In the genomic region with DNA sequence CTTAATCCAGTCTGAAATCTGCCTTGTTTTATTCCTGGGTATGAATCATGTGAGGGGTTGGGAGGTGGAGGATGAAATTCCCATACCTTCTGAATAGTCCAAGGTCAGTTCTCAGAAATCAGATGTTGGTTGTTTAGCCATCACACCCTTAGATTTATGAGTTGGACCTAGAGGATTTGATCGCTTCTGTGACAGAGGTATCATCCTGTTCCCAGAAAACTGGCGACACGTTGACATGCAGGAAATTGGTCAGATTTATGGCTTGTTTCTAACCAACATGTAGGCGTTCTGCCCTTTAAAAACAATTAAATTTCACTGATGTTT, we compare ENCODE assay signal across 1 cellular context.
TF ChIP-seq lines count a peak whose summit lies in the region.

No MANE protein-coding gene starts in this region.

TF ChIP-seq in SK-N-SH treated with all-trans-retinoic acid at 6 μM for 48 hours, 23 proteins besides CTCF, POLR2A, EP300 and RAD21 (continued from another document):
- TF ChIP-seq, protein P1, sequence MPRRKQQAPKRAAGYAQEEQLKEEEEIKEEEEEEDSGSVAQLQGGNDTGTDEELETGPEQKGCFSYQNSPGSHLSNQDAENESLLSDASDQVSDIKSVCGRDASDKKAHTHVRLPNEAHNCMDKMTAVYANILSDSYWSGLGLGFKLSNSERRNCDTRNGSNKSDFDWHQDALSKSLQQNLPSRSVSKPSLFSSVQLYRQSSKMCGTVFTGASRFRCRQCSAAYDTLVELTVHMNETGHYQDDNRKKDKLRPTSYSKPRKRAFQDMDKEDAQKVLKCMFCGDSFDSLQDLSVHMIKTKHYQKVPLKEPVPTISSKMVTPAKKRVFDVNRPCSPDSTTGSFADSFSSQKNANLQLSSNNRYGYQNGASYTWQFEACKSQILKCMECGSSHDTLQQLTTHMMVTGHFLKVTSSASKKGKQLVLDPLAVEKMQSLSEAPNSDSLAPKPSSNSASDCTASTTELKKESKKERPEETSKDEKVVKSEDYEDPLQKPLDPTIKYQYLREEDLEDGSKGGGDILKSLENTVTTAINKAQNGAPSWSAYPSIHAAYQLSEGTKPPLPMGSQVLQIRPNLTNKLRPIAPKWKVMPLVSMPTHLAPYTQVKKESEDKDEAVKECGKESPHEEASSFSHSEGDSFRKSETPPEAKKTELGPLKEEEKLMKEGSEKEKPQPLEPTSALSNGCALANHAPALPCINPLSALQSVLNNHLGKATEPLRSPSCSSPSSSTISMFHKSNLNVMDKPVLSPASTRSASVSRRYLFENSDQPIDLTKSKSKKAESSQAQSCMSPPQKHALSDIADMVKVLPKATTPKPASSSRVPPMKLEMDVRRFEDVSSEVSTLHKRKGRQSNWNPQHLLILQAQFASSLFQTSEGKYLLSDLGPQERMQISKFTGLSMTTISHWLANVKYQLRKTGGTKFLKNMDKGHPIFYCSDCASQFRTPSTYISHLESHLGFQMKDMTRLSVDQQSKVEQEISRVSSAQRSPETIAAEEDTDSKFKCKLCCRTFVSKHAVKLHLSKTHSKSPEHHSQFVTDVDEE (CRISPR knock-in tag; IDR thresholded peaks at IDR 0.05): no peak
- TF ChIP-seq ESRRG (CRISPR knock-in tag; IDR thresholded peaks at IDR 0.05) (no peak), ISL1 (CRISPR knock-in tag; IDR thresholded peaks at IDR 0.05) (no peak), PPARA (CRISPR knock-in tag; IDR thresholded peaks at IDR 0.05; ENCODE audit: borderline replicate concordance) (no peak), SNAI2 (CRISPR knock-in tag; IDR thresholded peaks at IDR 0.05) (no peak), ZC3H10 (CRISPR knock-in tag; IDR thresholded peaks at IDR 0.05) (no peak)
- TF ChIP-seq, protein P2, sequence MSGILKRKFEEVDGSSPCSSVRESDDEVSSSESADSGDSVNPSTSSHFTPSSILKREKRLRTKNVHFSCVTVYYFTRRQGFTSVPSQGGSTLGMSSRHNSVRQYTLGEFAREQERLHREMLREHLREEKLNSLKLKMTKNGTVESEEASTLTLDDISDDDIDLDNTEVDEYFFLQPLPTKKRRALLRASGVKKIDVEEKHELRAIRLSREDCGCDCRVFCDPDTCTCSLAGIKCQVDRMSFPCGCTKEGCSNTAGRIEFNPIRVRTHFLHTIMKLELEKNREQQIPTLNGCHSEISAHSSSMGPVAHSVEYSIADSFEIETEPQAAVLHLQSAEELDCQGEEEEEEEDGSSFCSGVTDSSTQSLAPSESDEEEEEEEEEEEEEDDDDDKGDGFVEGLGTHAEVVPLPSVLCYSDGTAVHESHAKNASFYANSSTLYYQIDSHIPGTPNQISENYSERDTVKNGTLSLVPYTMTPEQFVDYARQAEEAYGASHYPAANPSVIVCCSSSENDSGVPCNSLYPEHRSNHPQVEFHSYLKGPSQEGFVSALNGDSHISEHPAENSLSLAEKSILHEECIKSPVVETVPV (CRISPR knock-in tag; IDR thresholded peaks at IDR 0.05): no peak
- TF ChIP-seq, protein P3, sequence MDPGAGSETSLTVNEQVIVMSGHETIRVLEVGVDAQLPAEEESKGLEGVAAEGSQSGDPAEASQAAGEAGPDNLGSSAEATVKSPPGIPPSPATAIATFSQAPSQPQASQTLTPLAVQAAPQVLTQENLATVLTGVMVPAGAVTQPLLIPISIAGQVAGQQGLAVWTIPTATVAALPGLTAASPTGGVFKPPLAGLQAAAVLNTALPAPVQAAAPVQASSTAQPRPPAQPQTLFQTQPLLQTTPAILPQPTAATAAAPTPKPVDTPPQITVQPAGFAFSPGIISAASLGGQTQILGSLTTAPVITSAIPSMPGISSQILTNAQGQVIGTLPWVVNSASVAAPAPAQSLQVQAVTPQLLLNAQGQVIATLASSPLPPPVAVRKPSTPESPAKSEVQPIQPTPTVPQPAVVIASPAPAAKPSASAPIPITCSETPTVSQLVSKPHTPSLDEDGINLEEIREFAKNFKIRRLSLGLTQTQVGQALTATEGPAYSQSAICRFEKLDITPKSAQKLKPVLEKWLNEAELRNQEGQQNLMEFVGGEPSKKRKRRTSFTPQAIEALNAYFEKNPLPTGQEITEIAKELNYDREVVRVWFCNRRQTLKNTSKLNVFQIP (CRISPR knock-in tag; IDR thresholded peaks at IDR 0.05; ENCODE audit: borderline replicate concordance, low read depth): no peak
